14 cellular contexts compared by ENCODE assay signal in genomic region chr2:233953106-233953801, GRCh38.
DNase-seq lines count a peak whose midpoint lies in the region; ATAC-seq and TF ChIP-seq lines count a peak whose summit lies in the region.
"Had no signal": no experiment of that assay in that cellular context is flagged by ENCODE, and none has a peak within 500 bp of the region (broad histone marks: within the 10 kb centered on the region; RNA-seq: fewer than 3 reads in every experiment).

No MANE protein-coding gene starts in this region.

- H3K36me3 ChIP-seq in brain microvascular endothelial cell (replicated peaks), result no peaks in the 10 kb centered on the region
- H3K36me3 ChIP-seq: adrenal gland, left ventricle myocardium inferior had no signal

- DNase-seq in DMS53 (lab: John Stamatoyannopoulos, UW), result peak; percentile 89
- DNase-seq in NCI-H146 (lab: John Stamatoyannopoulos, UW), result peak; percentile 90
- peak; percentile 97 for DNase-seq in NCI-H748 (lab: John Stamatoyannopoulos, UW; ENCODE audit: unreplicated experiment)
- DNase-seq in fibroblast of peridontal ligament (ENCODE audit: extremely low read depth), result peak; percentile 71
- no peak for DNase-seq in brain microvascular endothelial cell
- no peak for DNase-seq in stimulated activated naive CD8-positive, alpha-beta T cell treated with anti-CD3 and anti-CD28 coated beads, Interleukin-15, Interleukin-2, amounts not matched to agents 100 U/mL and 50 U/mL, for 24 hours
- DNase-seq in activated CD4-positive, CD25-positive, alpha-beta regulatory T cell (lab: John Stamatoyannopoulos, UW), result no peak
- DNase-seq: activated CD4-positive, alpha-beta T cell treated with anti-CD3 and anti-CD28 coated beads for 36 hours; activated effector memory CD4-positive, alpha-beta T cell treated with Interleukin-2 at 50 U/mL for 16 hours; adrenal gland; left ventricle myocardium inferior; NCI-H446 treated with DMSO at 0.1 percent for 48 hours; T1000 had no signal

- H3K27ac ChIP-seq in brain microvascular endothelial cell, result no peak overlapping the region
- H3K27ac ChIP-seq: adrenal gland, left ventricle myocardium inferior had no signal

- H3K27me3 ChIP-seq in brain microvascular endothelial cell (replicated peaks), result peaks cover 6% of the 10 kb centered on the region

- no peak for TF ChIP-seq CTCF in brain microvascular endothelial cell (IDR thresholded peaks at IDR 0.05; ENCODE audit: low read depth, low read length, missing control alignments)

- ATAC-seq in stimulated activated naive CD8-positive, alpha-beta T cell treated with anti-CD3 and anti-CD28 coated beads, Interleukin-15, Interleukin-2, amounts not matched to agents 100 U/mL and 50 U/mL, for 24 hours, result no peak
- ATAC-seq: activated CD4-positive, alpha-beta T cell treated with anti-CD3 and anti-CD28 coated beads for 36 hours; sciatic nerve had no signal

- in situ Hi-C loops in brain microvascular endothelial cell (cut with HindIII; ENCODE audit: low pct_ligation_motif_present, low sequenced_read_pairs), result no loop called here

- H3K4me3 ChIP-seq in brain microvascular endothelial cell (ENCODE audit: low read depth, low read length), result no peak overlapping the region
- H3K4me3 ChIP-seq: adrenal gland, left ventricle myocardium inferior had no signal

Comparison
In these comparisons a context has a peak if more than half of its experiments do, and no peak if none do; other contexts are left out.
1. DNase-seq: peak in DMS53 (single experiment), NCI-H146 (single experiment), NCI-H748 (single experiment) and fibroblast of peridontal ligament (single experiment); none in brain microvascular endothelial cell (single experiment), stimulated activated naive CD8-positive, alpha-beta T cell treated with anti-CD3 and anti-CD28 coated beads, Interleukin-15, Interleukin-2, amounts not matched to agents 100 U/mL and 50 U/mL, for 24 hours (single experiment) and activated CD4-positive, CD25-positive, alpha-beta regulatory T cell (0 of 4).